Comparison of ENCODE assay signal across 8 cellular contexts in the genomic region with DNA sequence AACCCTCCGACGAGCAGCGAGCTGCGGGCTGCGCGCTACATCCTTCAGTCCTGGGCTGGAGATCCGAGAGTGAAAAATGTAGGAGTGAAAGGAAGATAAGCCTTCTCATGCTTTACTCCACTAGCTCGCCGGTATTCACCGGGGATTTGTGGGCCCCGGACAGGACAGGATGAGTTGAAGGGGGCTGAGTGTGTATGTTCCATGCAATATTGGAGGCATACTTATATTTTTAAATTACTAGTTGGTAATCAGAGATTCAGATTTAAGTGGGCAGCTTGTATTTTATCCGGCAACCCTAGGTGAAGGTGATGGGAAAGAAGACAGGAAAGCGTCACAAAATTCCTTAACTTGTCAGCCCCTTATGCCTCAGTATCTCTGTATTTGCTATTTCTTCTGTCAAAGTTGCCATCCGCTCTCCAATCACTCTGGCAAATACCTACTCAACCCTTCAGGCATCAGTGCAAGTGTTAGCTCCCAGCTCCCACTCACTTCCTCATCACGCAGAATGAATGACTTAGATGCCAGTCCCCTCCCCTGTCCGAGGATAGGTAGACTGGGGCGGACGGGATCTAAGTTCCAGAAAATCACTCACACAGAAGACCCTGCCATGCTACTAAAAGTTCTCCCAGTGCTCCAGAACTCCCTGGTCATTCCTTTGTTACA.
DNase-seq lines count a peak whose midpoint lies in the region; FAIRE-seq and TF ChIP-seq lines count a peak whose summit lies in the region.

No MANE protein-coding gene starts in this region.

- POLR2A ChIA-PET in AG04449 (lab: Yijun Ruan, JAX): no interaction called here

- peaks cover 26% of the 10 kb centered on the region for H3K4me1 ChIP-seq in MM.1S (ENCODE audit: low read length)

- H2AFZ ChIP-seq in MM.1S (ENCODE audit: low read length): peak overlapping the region; percentile 88

- in situ Hi-C loops in brain microvascular endothelial cell (cut with HindIII; ENCODE audit: low pct_ligation_motif_present, low sequenced_read_pairs): no loop called here

- H3K27me3 ChIP-seq in MM.1S (replicated peaks; ENCODE audit: insufficient read depth, low read length) (no peaks in the 10 kb centered on the region), brain microvascular endothelial cell (replicated peaks) (no peaks in the 10 kb centered on the region)

- H3K4me3 ChIP-seq in AG04449 (ENCODE audit: low read depth, low read length): peak overlapping the region; percentile 88
- H3K4me3 ChIP-seq in MM.1S (ENCODE audit: low read length): peak overlapping the region; percentile 80
- H3K4me3 ChIP-seq in brain microvascular endothelial cell (ENCODE audit: low read depth, low read length): peak overlapping the region; percentile 88

- H3K36me3 ChIP-seq in MM.1S (replicated peaks; ENCODE audit: insufficient read depth, low read length) (no peaks in the 10 kb centered on the region), brain microvascular endothelial cell (replicated peaks) (no peaks in the 10 kb centered on the region)

- H3F3A ChIP-seq in MM.1S (ENCODE audit: insufficient read depth, low read length): peaks cover 11% of the 10 kb centered on the region

- no peaks in the 10 kb centered on the region for H3K9me3 ChIP-seq in MM.1S (replicated peaks; ENCODE audit: insufficient read depth, low read length)

- H4K20me1 ChIP-seq in MM.1S (ENCODE audit: insufficient read depth, low read length): no peaks in the 10 kb centered on the region

- H3K4me2 ChIP-seq in MM.1S (ENCODE audit: low read depth, low read length): peak overlapping the region; percentile 85

- peaks cover 27% of the 10 kb centered on the region for H3K79me2 ChIP-seq in MM.1S (ENCODE audit: low read length)

- peak overlapping the region; percentile 62; the same call in 1 of the 2 replicates for H3K27ac ChIP-seq in MM.1S (ENCODE audit: low read length)
- no peak overlapping the region for H3K27ac ChIP-seq in brain microvascular endothelial cell
- H3K27ac ChIP-seq in substantia nigra (ENCODE audit: low read depth, low read length, poor library complexity, severe bottlenecking): peak overlapping the region; percentile 82

- CTCF ChIA-PET in AG04449 (lab: Yijun Ruan, JAX): interaction anchor here (0.7 to 5.8 kb wide), 13 partner anchors 9 to 220 kb away, joined by 3 to 53 read pairs (median 7); partner anchors contain the start of gene KCNJ9

- FAIRE-seq in GM18507 (lab: Jason Lieb, UNC): peak; percentile 60

- H3K9me2 ChIP-seq in MM.1S (replicated peaks; ENCODE audit: insufficient read depth, low read length): no peaks in the 10 kb centered on the region

- H3K9ac ChIP-seq in MM.1S (ENCODE audit: low read length): peak overlapping the region; percentile 70

- TF ChIP-seq CTCF in AG04449 (IDR thresholded peaks at IDR 0.05; ENCODE audit: insufficient read depth, low read length, missing control alignments) (no peak), MM.1S (IDR thresholded peaks at IDR 0.05; ENCODE audit: low read length) (no peak), brain microvascular endothelial cell (IDR thresholded peaks at IDR 0.05; ENCODE audit: low read depth, low read length, missing control alignments) (no peak)

- DNase-seq in AG04449 (ENCODE audit: low read depth, low spot score) (no peak), GM18507 (ENCODE audit: extremely low spot score, insufficient read length, low read depth) (no peak), MM.1S (no peak), brain microvascular endothelial cell (no peak), left kidney (ENCODE audit: low read depth, low spot score) (peak; percentile 51), substantia nigra (lab: John Stamatoyannopoulos, UW) (peak in 1 of 49 donors; percentile 19), GF-D8 (lab: John Stamatoyannopoulos, UW) (no peak), NCI-H2081 treated with DMSO at 0.1 percent for 48 hours (lab: John Stamatoyannopoulos, UW) (no peak)
